Comparison of ENCODE assay signal across 33 cellular contexts in genomic region chr15:60384526-60385127, GRCh38. TPM values are rescaled to one million over a fixed set of nuclear protein-coding genes. Genes with fewer than 3 reads are reported as not detected.
A peak's percentile ranks its signal among the peaks of the same experiment; 100 is the strongest.
DNase-seq lines count a peak whose midpoint lies in the region; ATAC-seq, FAIRE-seq and TF ChIP-seq lines count a peak whose summit lies in the region.
"Had no signal": no experiment of that assay in that cellular context is flagged by ENCODE, and none has a peak within 500 bp of the region (broad histone marks: within the 10 kb centered on the region; RNA-seq: fewer than 3 reads in every experiment).

No MANE protein-coding gene starts in this region.

- CTCF ChIA-PET in A549 (lab: Yijun Ruan, JAX), result interaction anchor here (1.0 to 5.3 kb wide), 5 partner anchors 8 to 137 kb away, joined by 3 to 19 read pairs (median 11); no protein-coding TSS in a partner anchor
- CTCF ChIA-PET in Panc1 (lab: Charles Lee), result no interaction called here
- CTCF ChIA-PET in MCF 10A (lab: Yijun Ruan, JAX), result interaction anchor here (1.0 kb wide), 1 partner anchor 11 kb away, joined by 5 read pairs; no protein-coding TSS in a partner anchor
- CTCF ChIA-PET in naive thymus-derived CD4-positive, alpha-beta T cell (lab: Charles Lee), result no interaction called here

- in situ Hi-C loops in Panc1 (cut with HindIII; ENCODE audit: low pct_unique_long_range_greater_than_20kb, low sequenced_read_pairs), result no loop called here

- H3K27ac ChIP-seq in A549 (peak overlapping the region; percentile 90; a peak in 4 of 6 replicates), Panc1 (ENCODE audit: low read length) (peak overlapping the region; percentile 100), osteoblast (ENCODE audit: low read depth, low read length) (peak overlapping the region; percentile 96)
- H3K27ac ChIP-seq in naive thymus-derived CD4-positive, alpha-beta T cell (ENCODE audit: low read depth, low read length), result no peak overlapping the region
- H3K27ac ChIP-seq: left lung, parathyroid adenoma, right atrium auricular region, suprapubic skin had no signal

- intact Hi-C loops in Panc1 (cut with micrococcal nuclease; ENCODE audit: unreplicated experiment), result no loop called here
- intact Hi-C loops in MCF 10A (cut with micrococcal nuclease), result no loop called here
- intact Hi-C loops in naive thymus-derived CD4-positive, alpha-beta T cell (cut with micrococcal nuclease), result no loop called here

- POLR2A ChIA-PET in A549 (lab: Yijun Ruan, JAX) (interaction anchor here (0.8 to 1.5 kb wide), 3 partner anchors 10 to 16 kb away, joined by 3 to 6 read pairs (median 5); partner anchors contain the start of gene ANXA2), Panc1 (lab: Charles Lee) (no interaction called here), MCF 10A (lab: Yijun Ruan, JAX) (interaction anchor here (0.7 to 10.3 kb wide), 7 partner anchors 10 to 50 kb away, joined by 3 to 189 read pairs (median 4); partner anchors contain the start of gene ANXA2)
- POLR2A ChIA-PET in naive thymus-derived CD4-positive, alpha-beta T cell (lab: Charles Lee), result no interaction called here

- H3K36me3 ChIP-seq in Panc1 (ENCODE audit: control insufficient read depth, insufficient read depth, low read length), result peaks cover 40% of the 10 kb centered on the region
- peaks cover 82% of the 10 kb centered on the region for H3K36me3 ChIP-seq in osteoblast (ENCODE audit: insufficient read depth, low read length)
- no peaks in the 10 kb centered on the region for H3K36me3 ChIP-seq in naive thymus-derived CD4-positive, alpha-beta T cell (ENCODE audit: control insufficient read depth in 2 of 3, insufficient read depth in 3 of 3, low read length in 3 of 3)

- TF ChIP-seq CTCF in A549 (IDR thresholded peaks at IDR 0.05), result no peak
- no peak for TF ChIP-seq CTCF in Panc1 (IDR thresholded peaks at IDR 0.05)
- TF ChIP-seq CTCF in MCF 10A (IDR thresholded peaks at IDR 0.05; ENCODE audit: unreplicated experiment), result no peak
- TF ChIP-seq CTCF in osteoblast (IDR thresholded peaks at IDR 0.05; ENCODE audit: extremely low read depth, low read depth, low read length), result no peak

- ATAC-seq in A549 (no peak), Panc1 (no peak), GM21367 (IDR thresholded peaks at IDR 0.05; ENCODE audit: unreplicated experiment) (no peak)
- ATAC-seq in activated T-cell treated with anti-CD3 and anti-CD28 coated beads, Interleukin-2, amount 50 U/mL, for 72 hours (replicated peaks in 1 of 2), result no peak
- no peak for ATAC-seq in naive thymus-derived CD4-positive, alpha-beta T cell
- ATAC-seq: activated CD4-positive, CD25-positive, alpha-beta regulatory T cell treated with anti-CD3 and anti-CD28 coated beads, Interleukin-2, amount 50 U/mL, for 24 hours; activated naive CD4-positive, alpha-beta T cell treated with anti-CD3 and anti-CD28 coated beads, Interleukin-2, amount 50 U/mL, for 72 hours; left lung; natural killer cell; stimulated activated naive B cell treated with anti-CD40 and anti-IgM and Interleukin-4, amounts not matched to agents 10 μg/mL and 1 μg/mL and 100 μg/mL, for 72 hours had no signal

- peaks cover 63% of the 10 kb centered on the region for H3K4me1 Mint-ChIP-seq in MCF 10A (ENCODE audit: insufficient read depth, unreplicated experiment)
- peaks cover 12% of the 10 kb centered on the region for H3K4me1 Mint-ChIP-seq in activated T-cell treated with anti-CD3 and anti-CD28 coated beads, Interleukin-2, amount 50 U/mL, for 72 hours (ENCODE audit: low read depth)
- peaks cover 5 to 41% (median 13%) of the 10 kb centered on the region in 7 donors for H3K4me1 Mint-ChIP-seq in naive thymus-derived CD4-positive, alpha-beta T cell

- DNase-seq in A549 (ENCODE audit: low read depth in 1 of 2, low spot score in 1 of 2) (no peak), Panc1 (ENCODE audit: low read depth, low spot score) (no peak), MCF 10A (ENCODE audit: unreplicated experiment) (no peak), osteoblast (ENCODE audit: insufficient read length, low spot score, missing footprints) (no peak)
- no peak for DNase-seq in activated T-cell treated with anti-CD3 and anti-CD28 coated beads, Interleukin-2, amount 50 U/mL, for 72 hours
- DNase-seq in naive thymus-derived CD4-positive, alpha-beta T cell, result no peak
- no peak for DNase-seq in activated effector memory CD4-positive, alpha-beta T cell treated with anti-CD3 and anti-CD28 coated beads, Interleukin-2, amount 50 U/mL, for 16 hours
- DNase-seq: 8988T; activated CD4-positive, alpha-beta T cell treated with anti-CD3 and anti-CD28 coated beads, Interleukin-2, amount 50 U/mL, for 48 hours; activated CD8-positive, alpha-beta memory T cell treated with anti-CD3 and anti-CD28 coated beads, Interleukin-2, amount 50 U/mL, for 48 hours; anterior cingulate cortex; caudate nucleus; CD4-positive, alpha-beta memory T cell; GOT3; left lung; natural killer cell; NCI-H1105 treated with DMSO at 0.1 percent for 48 hours; NCI-H1930; NCI-H524 treated with DMSO at 0.1 percent for 48 hours; SHP77; stimulated activated CD4-positive, alpha-beta T cell treated with anti-CD3 and anti-CD28 coated beads, Interleukin-12 subunit alpha, Interleukin-12 subunit beta, amount 100 ng/mL, for 4 hours; stimulated activated naive B cell treated with anti-CD40 and anti-IgM and Interleukin-4, amounts not matched to agents 10 μg/mL and 1 μg/mL and 100 μg/mL, for 72 hours; T-helper 1 cell had no signal

- no peak for FAIRE-seq in A549 (lab: Jason Lieb, UNC)
- FAIRE-seq: endometrium, TTC549, urothelium cell line had no signal

- no peak for TF ChIP-seq RAD21 in A549 (conservative IDR thresholded peaks at IDR 0.05 in 1 of 2, IDR thresholded peaks at IDR 0.05 in 1 of 2)

- peak overlapping the region; percentile 0; the same call in 1 of the 3 replicates for H3K4me3 ChIP-seq in A549
- H3K4me3 ChIP-seq in Panc1 (ENCODE audit: low read depth in 2 of 2, low read length in 2 of 2), result no peak overlapping the region
- H3K4me3 ChIP-seq in osteoblast (ENCODE audit: insufficient read depth, low read length), result no peak overlapping the region
- H3K4me3 ChIP-seq in naive thymus-derived CD4-positive, alpha-beta T cell (ENCODE audit: low read length), result no peak overlapping the region
- H3K4me3 ChIP-seq: left lung, right atrium auricular region, suprapubic skin had no signal

- H3K4me1 ChIP-seq in A549 (peaks cover 100% of the 10 kb centered on the region), Panc1 (ENCODE audit: control insufficient read depth, insufficient read depth, low read length) (peaks cover 98% of the 10 kb centered on the region), osteoblast (ENCODE audit: insufficient read depth, low read length) (peaks cover 95% of the 10 kb centered on the region)
- H3K4me1 ChIP-seq in naive thymus-derived CD4-positive, alpha-beta T cell (ENCODE audit: control insufficient read depth in 2 of 2, insufficient read depth in 2 of 2, low read length in 2 of 2), result peaks cover 3 to 8% of the 10 kb centered on the region in 2 donors

- peaks cover 92% of the 10 kb centered on the region for H3K79me2 ChIP-seq in osteoblast (ENCODE audit: insufficient read depth, low read length)

- peak overlapping the region; percentile 94 for H3K4me2 ChIP-seq in A549
- H3K4me2 ChIP-seq in osteoblast (ENCODE audit: insufficient read depth, low read length), result peak overlapping the region; percentile 25

- no peak overlapping the region for H2AFZ ChIP-seq in osteoblast (ENCODE audit: low read length)
- H2AFZ ChIP-seq: parathyroid adenoma had no signal

- TF ChIP-seq EP300 in A549 (IDR thresholded peaks at IDR 0.05), result no peak

- H3K36me3 Mint-ChIP-seq in MCF 10A (ENCODE audit: insufficient read depth, unreplicated experiment), result peaks cover 85% of the 10 kb centered on the region
- H3K36me3 Mint-ChIP-seq in activated T-cell treated with anti-CD3 and anti-CD28 coated beads, Interleukin-2, amount 50 U/mL, for 72 hours (ENCODE audit: insufficient read depth in 2 of 2), result peaks cover 1 to 3% of the 10 kb centered on the region in 2 donors
- H3K36me3 Mint-ChIP-seq in naive thymus-derived CD4-positive, alpha-beta T cell, result peaks cover 0 to 36% (median 14%) of the 10 kb centered on the region in 5 donors
- H3K36me3 Mint-ChIP-seq: activated naive CD4-positive, alpha-beta T cell treated with anti-CD3 and anti-CD28 coated beads, Interleukin-2, amount 50 U/mL, for 72 hours had no signal

- H3K27me3 ChIP-seq in Panc1 (ENCODE audit: control insufficient read depth, insufficient read depth, low read length), result no peaks in the 10 kb centered on the region
- no peaks in the 10 kb centered on the region for H3K27me3 ChIP-seq in osteoblast (ENCODE audit: insufficient read depth, low read length)
- H3K27me3 ChIP-seq in naive thymus-derived CD4-positive, alpha-beta T cell (ENCODE audit: control insufficient read depth in 2 of 2, insufficient read depth in 2 of 2, low read length in 2 of 2), result no peaks in the 10 kb centered on the region
- H3K27me3 ChIP-seq: left lung, right atrium auricular region, suprapubic skin had no signal

- H4K20me1 ChIP-seq in osteoblast (ENCODE audit: insufficient read depth, low read length), result peaks cover 78% of the 10 kb centered on the region

- H3K9me3 ChIP-seq in A549 (no peaks in the 10 kb centered on the region), Panc1 (ENCODE audit: control insufficient read depth, insufficient read depth, low read depth, low read length) (no peaks in the 10 kb centered on the region), osteoblast (ENCODE audit: low read depth, low read length) (no peaks in the 10 kb centered on the region)
- no peaks in the 10 kb centered on the region for H3K9me3 ChIP-seq in naive thymus-derived CD4-positive, alpha-beta T cell (ENCODE audit: control insufficient read depth in 2 of 3, low read length in 3 of 3)
- H3K9me3 ChIP-seq: left lung, right atrium auricular region, suprapubic skin had no signal

- H3K27me3 Mint-ChIP-seq in MCF 10A (ENCODE audit: insufficient read depth, unreplicated experiment), result no peaks in the 10 kb centered on the region
- H3K27me3 Mint-ChIP-seq in activated T-cell treated with anti-CD3 and anti-CD28 coated beads, Interleukin-2, amount 50 U/mL, for 72 hours (ENCODE audit: low read depth), result peaks cover 7% of the 10 kb centered on the region
- no peaks in the 10 kb centered on the region for H3K27me3 Mint-ChIP-seq in naive thymus-derived CD4-positive, alpha-beta T cell
- H3K27me3 Mint-ChIP-seq: CD4-positive, alpha-beta memory T cell; stimulated activated naive B cell treated with anti-CD40 and anti-IgM and Interleukin-4, amounts not matched to agents 10 μg/mL and 1 μg/mL and 100 μg/mL, for 72 hours had no signal

- 65% methylated on average over 3 of the region's 3 CpGs for WGBS in A549 (ENCODE audit: missing lambda C conversion rate)

- H3K9me3 Mint-ChIP-seq in MCF 10A (ENCODE audit: unreplicated experiment), result no peaks in the 10 kb centered on the region
- H3K9me3 Mint-ChIP-seq in activated T-cell treated with anti-CD3 and anti-CD28 coated beads, Interleukin-2, amount 50 U/mL, for 72 hours, result no peaks in the 10 kb centered on the region
- no peaks in the 10 kb centered on the region for H3K9me3 Mint-ChIP-seq in naive thymus-derived CD4-positive, alpha-beta T cell
- H3K9me3 Mint-ChIP-seq: activated naive CD4-positive, alpha-beta T cell treated with anti-CD3 and anti-CD28 coated beads, Interleukin-2, amount 50 U/mL, for 72 hours; activated T-helper 2 cell treated with anti-CD3 and anti-CD28 coated beads, Interferon-gamma antibody, Interleukin-2, Interleukin-4, amounts not matched to agents 10 μg/mL and 5 μg/mL and 100 μg/mL, durations not matched to agents 14 hours and 24 hours and 36 hours; CD4-positive, alpha-beta memory T cell; natural killer cell; stimulated activated naive B cell treated with anti-CD40 and anti-IgM and Interleukin-4, amounts not matched to agents 10 μg/mL and 1 μg/mL and 100 μg/mL, for 72 hours had no signal

- peak overlapping the region; percentile 91 for H3K27ac Mint-ChIP-seq in MCF 10A (ENCODE audit: low read depth, unreplicated experiment)
- no peak overlapping the region for H3K27ac Mint-ChIP-seq in activated T-cell treated with anti-CD3 and anti-CD28 coated beads, Interleukin-2, amount 50 U/mL, for 72 hours
- H3K27ac Mint-ChIP-seq in naive thymus-derived CD4-positive, alpha-beta T cell, result no peak overlapping the region
- H3K27ac Mint-ChIP-seq: activated naive CD4-positive, alpha-beta T cell treated with anti-CD3 and anti-CD28 coated beads, Interleukin-2, amount 50 U/mL, for 72 hours; activated T-helper 2 cell treated with anti-CD3 and anti-CD28 coated beads, Interferon-gamma antibody, Interleukin-2, Interleukin-4, amounts not matched to agents 10 μg/mL and 5 μg/mL and 100 μg/mL, durations not matched to agents 14 hours and 24 hours and 36 hours; CD4-positive, alpha-beta memory T cell; natural killer cell; stimulated activated naive B cell treated with anti-CD40 and anti-IgM and Interleukin-4, amounts not matched to agents 10 μg/mL and 1 μg/mL and 100 μg/mL, for 72 hours had no signal

- no peak overlapping the region for H3K4me3 Mint-ChIP-seq in MCF 10A (ENCODE audit: unreplicated experiment)
- no peak overlapping the region for H3K4me3 Mint-ChIP-seq in activated T-cell treated with anti-CD3 and anti-CD28 coated beads, Interleukin-2, amount 50 U/mL, for 72 hours
- no peak overlapping the region for H3K4me3 Mint-ChIP-seq in naive thymus-derived CD4-positive, alpha-beta T cell
- H3K4me3 Mint-ChIP-seq: CD4-positive, alpha-beta memory T cell; natural killer cell; stimulated activated naive B cell treated with anti-CD40 and anti-IgM and Interleukin-4, amounts not matched to agents 10 μg/mL and 1 μg/mL and 100 μg/mL, for 72 hours had no signal

- no peak for TF ChIP-seq POLR2A in A549 (IDR thresholded peaks at IDR 0.05; ENCODE audit: low read length)

- no TSS peak for BruUV-seq in Panc1 (replicated peaks; lab: Mats Ljungman, UMichigan)
- no TSS peak for BruUV-seq in MCF 10A (replicated peaks; lab: Mats Ljungman, UMichigan)

RNA-seq across cellular contexts. Expression of gene ANXA2, which starts 13.2 kb away (rescaled TPM):
- 5,725 and 5,746 TPM in 2 replicates for polyA plus RNA-seq in A549 (2011; rRNA removed)
- polyA plus RNA-seq in A549 (2012; cell fraction: cytosol; rRNA removed), result 4,340 and 4,409 TPM in 2 replicates
- 2,599 and 4,127 TPM in 2 replicates for polyA plus RNA-seq in A549 (2012; cell fraction: nucleus; rRNA removed)
- polyA plus RNA-seq in A549 (2017; fragmentation: RNase III; extraction: RNeasy Plus Mini Kit Qiagen cat#74134 plus additional on column Dnase treatment), result 4,707 to 5,021 TPM (median 4,900 TPM) in 3 replicates
- 4,094 and 4,183 TPM in 2 replicates for polyA minus RNA-seq in A549 (2011; rRNA and poly(A)+ RNA removed)
- 1,903 TPM for total RNA-seq in Panc1 (2021; ENCODE audit: unreplicated experiment)
- polyA plus RNA-seq in Panc1 (2012; ENCODE audit: insufficient read length), result 1,847 TPM
- 3,317 and 3,451 TPM in 2 replicates for total RNA-seq in MCF 10A (2022)
- 2,826 and 3,042 TPM in 2 replicates for total RNA-seq in osteoblast
- 10 to 100 TPM; 58.2 to 89.3 TPM for total RNA-seq in activated T-cell treated with anti-CD3 and anti-CD28 coated beads, Interleukin-2, amount 50 U/mL, for 72 hours
- total RNA-seq in naive thymus-derived CD4-positive, alpha-beta T cell, result 100 to 1,000 TPM in 2 of 5 experiments, 10 to 100 TPM in 3; 28.8 to 377 (median 42.4) TPM
- polyA plus RNA-seq in naive thymus-derived CD4-positive, alpha-beta T cell, result 10 to 100 TPM; 25.5 to 36.6 TPM

Comparison
In these comparisons a context has a peak if more than half of its experiments do, and no peak if none do; other contexts are left out.
1. CTCF ChIA-PET loops: an anchor here in A549 (1.0 to 5.3 kb wide) and MCF 10A (1.0 kb wide); none called in Panc1 and naive thymus-derived CD4-positive, alpha-beta T cell.
2. POLR2A ChIA-PET loops: an anchor here in A549 (0.8 to 1.5 kb wide) and MCF 10A (0.7 to 10.3 kb wide); none called in Panc1 and naive thymus-derived CD4-positive, alpha-beta T cell.